28 cellular contexts compared by ENCODE assay signal in the genomic region with DNA sequence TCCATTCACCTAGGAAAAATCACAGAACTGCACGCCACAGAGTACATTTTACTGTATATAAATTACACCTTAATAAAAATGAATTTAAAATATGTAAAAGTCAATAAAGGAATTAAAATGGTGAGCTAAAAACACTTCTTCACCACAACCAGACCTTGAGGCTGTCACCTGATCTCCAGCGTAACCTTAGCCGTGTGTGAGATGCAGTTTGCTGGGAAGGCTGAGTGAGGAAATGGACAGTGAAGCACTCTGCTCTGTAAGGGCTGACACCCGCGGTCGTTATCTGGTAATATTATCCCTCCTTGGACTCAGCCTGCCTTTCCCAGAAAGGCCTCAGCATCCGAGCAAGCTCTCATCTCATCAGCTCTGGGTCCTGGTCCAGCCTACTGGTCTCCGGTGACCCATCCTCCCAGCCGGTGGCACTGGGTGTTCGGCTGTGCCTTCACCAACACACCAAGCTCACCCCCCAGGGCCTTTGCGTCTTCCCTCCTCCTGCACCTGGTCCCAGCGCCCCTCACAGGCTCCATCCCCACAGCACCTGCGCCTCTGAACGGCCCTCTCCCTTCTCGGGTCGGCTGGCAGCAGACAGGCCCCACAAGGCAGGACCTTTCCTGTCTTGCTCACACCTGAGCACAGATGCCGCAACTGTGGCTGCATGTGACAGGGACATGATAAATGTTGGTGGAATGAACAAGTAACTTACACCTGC. TPM values are rescaled to one million over a fixed set of nuclear protein-coding genes. Genes with fewer than 3 reads are reported as not detected.
"Had no signal": no experiment of that assay in that cellular context is flagged by ENCODE, and none has a peak within 500 bp of the region (broad histone marks: within the 10 kb centered on the region; RNA-seq: fewer than 3 reads in every experiment).

No MANE protein-coding gene starts in this region.

- H3K36me3 ChIP-seq: colonic mucosa, neural progenitor cell had no signal

- H3K4me1 Mint-ChIP-seq: activated CD4-positive, alpha-beta T cell treated with anti-CD3 and anti-CD28 coated beads for 36 hours; activated T-helper 17 cell treated with anti-CD3 and anti-CD28 coated beads, Interleukin-2, amount 50 U/mL, for 72 hours; central memory CD8-positive, alpha-beta T cell had no signal

- H3K4me1 ChIP-seq: breast epithelium, colonic mucosa, esophagus muscularis mucosa, neural progenitor cell, testis, upper lobe of left lung had no signal

- H3K27me3 Mint-ChIP-seq: activated B cell treated with CpG ODN at 0.5 μM for 24 hours; activated CD4-positive, alpha-beta T cell treated with anti-CD3 and anti-CD28 coated beads for 36 hours; activated T-cell treated with anti-CD3 and anti-CD28 coated beads, Interleukin-2, amount 50 U/mL, for 24 hours; activated T-helper 17 cell treated with anti-CD3 and anti-CD28 coated beads, Interleukin-2, amount 50 U/mL, for 72 hours; central memory CD8-positive, alpha-beta T cell; naive thymus-derived CD4-positive, alpha-beta T cell; progenitor cell of endocrine pancreas had no signal

- H3K9ac ChIP-seq: neural progenitor cell had no signal

- DNase-seq: activated B cell treated with CpG ODN at 0.5 μM for 24 hours; activated CD4-positive, alpha-beta T cell treated with anti-CD3 and anti-CD28 coated beads for 36 hours; activated CD4-positive, alpha-beta T cell treated with anti-CD3 and anti-CD28 coated beads, Interleukin-2, amount 50 U/mL, for 4 hours; activated CD8-positive, alpha-beta memory T cell treated with anti-CD3 and anti-CD28 coated beads for 24 hours; activated CD8-positive, alpha-beta memory T cell treated with anti-CD3 and anti-CD28 coated beads, Interleukin-2, amount 50 U/mL, for 4 hours; activated T-cell treated with anti-CD3 and anti-CD28 coated beads, Interleukin-2, amount 50 U/mL, for 24 hours; colonic mucosa; hypothalamus; islet precursor cell; naive thymus-derived CD4-positive, alpha-beta T cell; retina; stimulated activated CD4-positive, alpha-beta T cell treated with anti-CD3 and anti-CD28 coated beads, Interleukin-4, amount 100 ng/mL, for 1 hour; stimulated activated naive CD4-positive, alpha-beta T cell; T-helper 9 cell; testis; upper lobe of left lung had no signal

- H3K27ac Mint-ChIP-seq: activated B cell treated with CpG ODN at 0.5 μM for 24 hours; activated CD4-positive, alpha-beta T cell treated with anti-CD3 and anti-CD28 coated beads for 36 hours; activated T-cell treated with anti-CD3 and anti-CD28 coated beads, Interleukin-2, amount 50 U/mL, for 24 hours; activated T-helper 17 cell treated with anti-CD3 and anti-CD28 coated beads, Interleukin-2, amount 50 U/mL, for 72 hours; naive thymus-derived CD4-positive, alpha-beta T cell; neural progenitor cell had no signal

- FAIRE-seq: frontal cortex had no signal

- H3K4me3 ChIP-seq: breast epithelium, colonic mucosa, esophagus muscularis mucosa, lung, neural progenitor cell, testis, upper lobe of left lung had no signal

- H2AFZ ChIP-seq: neural progenitor cell had no signal

- H3K27me3 ChIP-seq: breast epithelium, colonic mucosa, esophagus muscularis mucosa, neural progenitor cell, testis, upper lobe of left lung had no signal

- ATAC-seq: activated CD4-positive, alpha-beta T cell treated with anti-CD3 and anti-CD28 coated beads for 36 hours; activated T-helper 17 cell treated with anti-CD3 and anti-CD28 coated beads, Interleukin-2, amount 50 U/mL, for 72 hours; left lobe of liver; naive thymus-derived CD4-positive, alpha-beta T cell had no signal

- H3K9me3 ChIP-seq: breast epithelium, colonic mucosa, esophagus muscularis mucosa, testis, upper lobe of left lung had no signal

- H3K27ac ChIP-seq: breast epithelium, colonic mucosa, esophagus muscularis mucosa, neural progenitor cell, testis, upper lobe of left lung had no signal

- H3K4me2 ChIP-seq: neural progenitor cell had no signal

- H3K4me3 Mint-ChIP-seq: activated B cell treated with CpG ODN at 0.5 μM for 24 hours; activated CD4-positive, alpha-beta T cell treated with anti-CD3 and anti-CD28 coated beads for 36 hours; activated T-cell treated with anti-CD3 and anti-CD28 coated beads, Interleukin-2, amount 50 U/mL, for 24 hours; activated T-helper 17 cell treated with anti-CD3 and anti-CD28 coated beads, Interleukin-2, amount 50 U/mL, for 72 hours; central memory CD8-positive, alpha-beta T cell; naive thymus-derived CD4-positive, alpha-beta T cell had no signal

- H3K9me3 Mint-ChIP-seq: activated B cell treated with CpG ODN at 0.5 μM for 24 hours; activated naive CD4-positive, alpha-beta T cell treated with anti-CD3 and anti-CD28 coated beads, Interleukin-2, amount 50 U/mL, for 72 hours; activated T-cell treated with anti-CD3 and anti-CD28 coated beads, Interleukin-2, amount 50 U/mL, for 24 hours; activated T-helper 17 cell treated with anti-CD3 and anti-CD28 coated beads, Interleukin-2, amount 50 U/mL, for 72 hours; central memory CD8-positive, alpha-beta T cell; neural progenitor cell had no signal

RNA-seq across cellular contexts. Expression of a gene that starts 12.9 kb away (rescaled TPM):
- total RNA-seq: activated B cell treated with CpG ODN at 0.5 μM for 24 hours; activated CD4-positive, alpha-beta T cell treated with anti-CD3 and anti-CD28 coated beads for 36 hours; activated naive CD4-positive, alpha-beta T cell treated with anti-CD3 and anti-CD28 coated beads, Interleukin-2, amount 50 U/mL, for 72 hours; activated T-helper 17 cell treated with anti-CD3 and anti-CD28 coated beads, Interleukin-2, amount 50 U/mL, for 72 hours; frontal cortex; left lobe of liver; T-helper 1 cell treated with Interleukin-12 subunit alpha and Interleukin-12 subunit beta and Interleukin-4 antibody, amounts not matched to agents 30 ng/mL and 1 ng/mL, for 36 hours had no signal
- polyA plus RNA-seq: naive thymus-derived CD4-positive, alpha-beta T cell had no signal

RNA-seq across cellular contexts. Expression of a gene that starts 21.1 kb away (rescaled TPM):
- total RNA-seq: activated B cell treated with CpG ODN at 0.5 μM for 24 hours; activated CD4-positive, alpha-beta T cell treated with anti-CD3 and anti-CD28 coated beads for 36 hours; activated naive CD4-positive, alpha-beta T cell treated with anti-CD3 and anti-CD28 coated beads, Interleukin-2, amount 50 U/mL, for 72 hours; activated T-helper 17 cell treated with anti-CD3 and anti-CD28 coated beads, Interleukin-2, amount 50 U/mL, for 72 hours; esophagus muscularis mucosa; frontal cortex; naive thymus-derived CD4-positive, alpha-beta T cell; omental fat pad; progenitor cell of endocrine pancreas; T-helper 1 cell treated with Interleukin-12 subunit alpha and Interleukin-12 subunit beta and Interleukin-4 antibody, amounts not matched to agents 30 ng/mL and 1 ng/mL, for 36 hours had no signal
- polyA plus RNA-seq: naive thymus-derived CD4-positive, alpha-beta T cell had no signal
